ENCODE assay signal across 11 cellular contexts in the genomic region with DNA sequence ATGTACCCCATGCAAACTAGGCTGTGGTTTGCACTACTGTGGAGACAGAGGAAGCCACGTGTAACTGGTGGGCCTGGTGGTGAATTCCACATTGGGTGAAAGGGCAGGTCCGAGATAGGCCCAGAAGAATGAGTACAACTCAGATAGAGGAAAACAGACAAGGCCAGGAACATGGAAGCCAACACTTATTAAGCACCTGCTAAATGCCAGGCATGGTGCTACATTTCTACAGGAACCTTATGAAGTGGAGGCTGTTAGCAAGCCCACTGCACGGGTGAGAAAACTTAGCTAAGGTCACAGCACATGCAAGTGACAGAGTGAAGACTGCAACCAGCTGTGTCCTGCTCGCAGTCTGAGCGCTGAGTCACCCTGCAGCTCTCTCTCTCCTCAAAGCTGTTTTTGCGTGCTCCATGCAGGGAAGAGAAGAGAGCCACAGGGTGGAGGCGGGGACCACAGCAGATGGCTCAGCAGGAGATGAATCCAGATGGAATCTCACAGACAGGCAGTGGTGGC.
DNase-seq lines count a peak whose midpoint lies in the region; ATAC-seq and TF ChIP-seq lines count a peak whose summit lies in the region.
"Had no signal": no experiment of that assay in that cellular context is flagged by ENCODE, and none has a peak within 500 bp of the region (broad histone marks: within the 10 kb centered on the region; RNA-seq: fewer than 3 reads in every experiment).

No MANE protein-coding gene starts in this region.

- peaks cover 21% of the 10 kb centered on the region for H3K4me1 Mint-ChIP-seq in osteocyte (ENCODE audit: unreplicated experiment)
- H3K4me1 Mint-ChIP-seq: activated CD8-positive, alpha-beta memory T cell treated with anti-CD3 and anti-CD28 coated beads, Interleukin-2, amount 10 ng/mL, durations not matched to agents 7 days and 5 days had no signal

- no peaks in the 10 kb centered on the region for H3K36me3 Mint-ChIP-seq in osteocyte (ENCODE audit: unreplicated experiment)
- H3K36me3 Mint-ChIP-seq: activated CD8-positive, alpha-beta memory T cell treated with anti-CD3 and anti-CD28 coated beads, Interleukin-2, amount 10 ng/mL, durations not matched to agents 7 days and 5 days had no signal

- H3K27ac ChIP-seq in dorsolateral prefrontal cortex, result peak overlapping the region in 54 of 59 donors; percentile 46 to 92 (median 77)

- H3K9me3 Mint-ChIP-seq in osteocyte (ENCODE audit: unreplicated experiment), result no peaks in the 10 kb centered on the region

- H3K4me3 ChIP-seq in dorsolateral prefrontal cortex, result no peak overlapping the region

- no peaks in the 10 kb centered on the region for H3K27me3 Mint-ChIP-seq in osteocyte (ENCODE audit: unreplicated experiment)

- intact Hi-C loops in dorsolateral prefrontal cortex (cut with DNase I), result no loop called here

- no peaks in the 10 kb centered on the region for H3K27me3 ChIP-seq in dorsolateral prefrontal cortex

- DNase-seq in GM04504 (ENCODE audit: low read depth) (peak; percentile 84), NCI-H1694 (lab: John Stamatoyannopoulos, UW) (peak; percentile 49), dorsolateral prefrontal cortex (peak; percentile 17 to 88 (median 72)), osteocyte (ENCODE audit: extremely low spot score, unreplicated experiment) (peak; percentile 87), NCI-H2081 (lab: John Stamatoyannopoulos, UW) (no peak), NCI-H1092 (lab: John Stamatoyannopoulos, UW) (no peak)
- DNase-seq in activated CD4-positive, CD25-positive, alpha-beta regulatory T cell treated with anti-CD3 and anti-CD28 coated beads, Interleukin-2, amount 50 U/mL, for 72 hours, result no peak
- DNase-seq: activated CD8-positive, alpha-beta memory T cell treated with anti-CD3 and anti-CD28 coated beads, Interleukin-2, amount 10 ng/mL, durations not matched to agents 7 days and 5 days; stimulated activated naive CD8-positive, alpha-beta T cell treated with anti-CD3 and anti-CD28 coated beads, Interleukin-15, Interleukin-2, amounts not matched to agents 100 U/mL and 50 U/mL, for 24 hours had no signal

- ATAC-seq in HG02981 (IDR thresholded peaks at IDR 0.05; ENCODE audit: unreplicated experiment), result no peak
- ATAC-seq: activated CD8-positive, alpha-beta memory T cell treated with anti-CD3 and anti-CD28 coated beads, Interleukin-2, amount 10 ng/mL, durations not matched to agents 7 days and 5 days; stimulated activated naive CD8-positive, alpha-beta T cell treated with anti-CD3 and anti-CD28 coated beads, Interleukin-15, Interleukin-2, amounts not matched to agents 100 U/mL and 50 U/mL, for 24 hours had no signal

- no peak overlapping the region for H3K4me3 Mint-ChIP-seq in osteocyte (ENCODE audit: unreplicated experiment)
- H3K4me3 Mint-ChIP-seq: activated CD8-positive, alpha-beta memory T cell treated with anti-CD3 and anti-CD28 coated beads, Interleukin-2, amount 10 ng/mL, durations not matched to agents 7 days and 5 days had no signal

- peak overlapping the region; percentile 93 for H3K27ac Mint-ChIP-seq in osteocyte (ENCODE audit: unreplicated experiment)
- H3K27ac Mint-ChIP-seq: activated CD8-positive, alpha-beta memory T cell treated with anti-CD3 and anti-CD28 coated beads, Interleukin-2, amount 10 ng/mL, durations not matched to agents 7 days and 5 days; nephron had no signal

- TF ChIP-seq CTCF in dorsolateral prefrontal cortex (IDR thresholded peaks at IDR 0.05 in 54 of 56, conservative IDR thresholded peaks at IDR 0.05 in 2 of 56; ENCODE audit: low read depth in 1 of 56, partially characterized antibody in 56 of 56) (no peak), osteocyte (IDR thresholded peaks at IDR 0.05) (no peak)

Comparison
In these comparisons a context has a peak if more than half of its experiments do, and no peak if none do; other contexts are left out.
1. DNase-seq: peak in GM04504 (single experiment), NCI-H1694 (single experiment), dorsolateral prefrontal cortex (10 of 10) and osteocyte (single experiment); none in NCI-H2081 (0 of 2), NCI-H1092 (single experiment) and activated CD4-positive, CD25-positive, alpha-beta regulatory T cell treated with anti-CD3 and anti-CD28 coated beads, Interleukin-2, amount 50 U/mL, for 72 hours (single experiment).